In the genomic region with DNA sequence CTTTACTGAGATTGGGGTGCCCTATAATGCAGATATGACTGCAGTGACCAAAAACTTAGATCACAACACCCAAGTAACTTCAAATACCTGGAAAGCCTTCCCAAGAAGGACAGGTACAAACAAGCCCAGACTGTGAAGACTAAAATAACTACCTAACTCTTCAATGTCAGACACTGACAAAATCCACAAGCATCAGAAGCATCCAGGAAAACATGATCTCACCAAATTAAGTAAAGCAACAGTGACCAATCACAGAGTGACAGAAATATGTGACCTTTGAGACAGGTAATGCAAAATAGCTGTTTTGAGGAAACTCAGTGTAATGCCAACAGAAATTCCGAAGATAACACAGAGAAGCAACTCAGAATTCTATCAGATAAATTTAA, we compare ENCODE assay signal across 20 cellular contexts. TPM values are rescaled to one million over a fixed set of nuclear protein-coding genes. Genes with fewer than 3 reads are reported as not detected.
DNase-seq lines count a peak whose midpoint lies in the region; ATAC-seq, FAIRE-seq and TF ChIP-seq lines count a peak whose summit lies in the region.
"Had no signal": no experiment of that assay in that cellular context is flagged by ENCODE, and none has a peak within 500 bp of the region (broad histone marks: within the 10 kb centered on the region; RNA-seq: fewer than 3 reads in every experiment).

No MANE protein-coding gene starts in this region.

- no peak for ATAC-seq in GM23338
- ATAC-seq in HG03520 (IDR thresholded peaks at IDR 0.05; ENCODE audit: unreplicated experiment), result no peak
- ATAC-seq: HCT116 had no signal

- peak overlapping the region; percentile 96 for H2BK5ac ChIP-seq in trophoblast cell (ENCODE audit: low read depth, low read length, poor library complexity)

- no peak for FAIRE-seq in astrocyte (lab: Jason Lieb, UNC)
- FAIRE-seq: G401.6, GM12891, GM19239, H54 had no signal

- H3K4me1 ChIP-seq in GM23338 (ENCODE audit: insufficient read depth), result no peaks in the 10 kb centered on the region; the same call in 1 of the 2 replicates
- H3K4me1 ChIP-seq in astrocyte (ENCODE audit: insufficient read depth, low read length), result no peaks in the 10 kb centered on the region
- H3K4me1 ChIP-seq in trophoblast cell (ENCODE audit: control insufficient read depth in 1 of 2, insufficient read depth in 2 of 2, low read length in 2 of 2), result peaks cover 15 to 16% of the 10 kb centered on the region in 2 experiments
- H3K4me1 ChIP-seq: BE2C had no signal

- H3K27ac Mint-ChIP-seq in GM23338 (no peak overlapping the region), astrocyte (ENCODE audit: unreplicated experiment) (peak overlapping the region; percentile 51)
- H3K27ac Mint-ChIP-seq: CD4-positive, CD25-positive, alpha-beta regulatory T cell; CD8-positive, alpha-beta memory T cell had no signal

- no peaks in the 10 kb centered on the region for H3K9me2 ChIP-seq in GM23338 (ENCODE audit: insufficient read depth)

- H3K4me2 ChIP-seq in GM23338 (no peak overlapping the region), astrocyte (ENCODE audit: low read length) (no peak overlapping the region), trophoblast cell (ENCODE audit: low read length) (peak overlapping the region; percentile 39)

- H2BK120ac ChIP-seq in trophoblast cell (ENCODE audit: insufficient read depth, low read length, poor library complexity), result peak overlapping the region; percentile 83

- H2AK5ac ChIP-seq in trophoblast cell (ENCODE audit: low read length), result no peak overlapping the region

- H3K27ac ChIP-seq in GM23338 (ENCODE audit: low read depth) (no peak overlapping the region), astrocyte (ENCODE audit: low read depth, low read length) (no peak overlapping the region), epithelial cell of prostate (peak overlapping the region; percentile 52), trophoblast cell (ENCODE audit: low read depth, low read length) (peak overlapping the region; percentile 76)
- H3K27ac ChIP-seq: GM23248 had no signal

- H3K27me3 Mint-ChIP-seq in GM23338 (ENCODE audit: insufficient read depth, low read depth, poor library complexity), result peaks cover 4% of the 10 kb centered on the region
- H3K27me3 Mint-ChIP-seq in astrocyte (ENCODE audit: low read depth, unreplicated experiment), result no peaks in the 10 kb centered on the region

- no peak overlapping the region for H3K23ac ChIP-seq in trophoblast cell (ENCODE audit: low read length)

- no peaks in the 10 kb centered on the region for H3F3A ChIP-seq in GM23338 (replicated peaks; ENCODE audit: low read depth)

- H4K12ac ChIP-seq in trophoblast cell (ENCODE audit: low read depth, low read length), result peak overlapping the region; percentile 20

- H3K79me2 ChIP-seq in GM23338 (replicated peaks; ENCODE audit: insufficient read depth), result no peaks in the 10 kb centered on the region
- no peaks in the 10 kb centered on the region for H3K79me2 ChIP-seq in astrocyte (ENCODE audit: insufficient read depth, low read length)
- peaks cover 3% of the 10 kb centered on the region for H3K79me2 ChIP-seq in trophoblast cell (ENCODE audit: control insufficient read depth, insufficient read depth, low read length, poor library complexity)

- H3K27me3 ChIP-seq in GM23338 (ENCODE audit: insufficient read depth) (no peaks in the 10 kb centered on the region), astrocyte (ENCODE audit: insufficient read depth, low read length) (no peaks in the 10 kb centered on the region), trophoblast cell (ENCODE audit: insufficient read depth, low read length) (no peaks in the 10 kb centered on the region)
- H3K27me3 ChIP-seq: BE2C had no signal

- H2AFZ ChIP-seq in GM23338 (peak overlapping the region; percentile 32; the same call in 1 of the 2 replicates), astrocyte (ENCODE audit: low read depth, low read length) (no peak overlapping the region), trophoblast cell (ENCODE audit: insufficient read depth, low read length, poor library complexity) (no peak overlapping the region)
- H2AFZ ChIP-seq: GM23248 had no signal

- H3K4me3 ChIP-seq in GM23338 (no peak overlapping the region), astrocyte (ENCODE audit: insufficient read depth, low read depth, low read length) (no peak overlapping the region), trophoblast cell (ENCODE audit: low read depth, low read length) (no peak overlapping the region)
- H3K4me3 ChIP-seq: GM23248 had no signal

- no peak for TF ChIP-seq CTCF in GM23338 (conservative IDR thresholded peaks at IDR 0.05; ENCODE audit: low read depth in 2 of 2)
- TF ChIP-seq CTCF in astrocyte (IDR thresholded peaks at IDR 0.05; ENCODE audit: insufficient read depth, low read depth, low read length), result no peak

- no peak overlapping the region for H3K4ac ChIP-seq in trophoblast cell (ENCODE audit: low read depth, low read length)

- H4K20me1 ChIP-seq in GM23338 (replicated peaks; ENCODE audit: insufficient read depth) (no peaks in the 10 kb centered on the region), astrocyte (ENCODE audit: insufficient read depth, low read length) (no peaks in the 10 kb centered on the region)

- peak overlapping the region; percentile 78 for H4K91ac ChIP-seq in trophoblast cell (ENCODE audit: low read depth, low read length)

- H3K79me1 ChIP-seq in trophoblast cell (ENCODE audit: low read length), result peaks cover 21% of the 10 kb centered on the region

- H3K14ac ChIP-seq in trophoblast cell (ENCODE audit: low read length), result peak overlapping the region; percentile 71

- peak overlapping the region; percentile 58 for H4K8ac ChIP-seq in trophoblast cell (ENCODE audit: low read depth, low read length)

- H3K4me1 Mint-ChIP-seq in GM23338, result peaks cover 7% of the 10 kb centered on the region
- H3K4me1 Mint-ChIP-seq in astrocyte (ENCODE audit: low read depth, unreplicated experiment), result peaks cover 11% of the 10 kb centered on the region
- H3K4me1 Mint-ChIP-seq: CD4-positive, CD25-positive, alpha-beta regulatory T cell; CD8-positive, alpha-beta memory T cell had no signal

- H3K36me3 Mint-ChIP-seq in GM23338 (ENCODE audit: low read depth) (no peaks in the 10 kb centered on the region), astrocyte (ENCODE audit: low read depth, unreplicated experiment) (no peaks in the 10 kb centered on the region)
- H3K36me3 Mint-ChIP-seq: CD4-positive, CD25-positive, alpha-beta regulatory T cell; CD8-positive, alpha-beta memory T cell had no signal

- no peak overlapping the region for H3K4me3 Mint-ChIP-seq in GM23338
- H3K4me3 Mint-ChIP-seq in astrocyte (ENCODE audit: unreplicated experiment), result no peak overlapping the region
- H3K4me3 Mint-ChIP-seq: CD4-positive, CD25-positive, alpha-beta regulatory T cell; CD8-positive, alpha-beta memory T cell; HFFc6 had no signal

- peak overlapping the region; percentile 89 for H2BK12ac ChIP-seq in trophoblast cell (ENCODE audit: low read length)

- H3K9ac ChIP-seq in astrocyte (ENCODE audit: low read length) (no peak overlapping the region), trophoblast cell (ENCODE audit: low read length) (no peak overlapping the region)
- H3K9ac ChIP-seq: GM23248 had no signal

- H3K18ac ChIP-seq in trophoblast cell (ENCODE audit: low read length), result no peak overlapping the region

- H3K9me3 Mint-ChIP-seq in GM23338 (no peaks in the 10 kb centered on the region; the same call in 1 of the 3 replicates), astrocyte (ENCODE audit: unreplicated experiment) (no peaks in the 10 kb centered on the region)
- H3K9me3 Mint-ChIP-seq: HFFc6 had no signal

- DNase-seq in GM23338 (ENCODE audit: low spot score) (no peak), astrocyte (ENCODE audit: low read depth) (no peak), epithelial cell of prostate (ENCODE audit: low read depth, low spot score) (no peak), trophoblast cell (peak; percentile 50 to 92), dedifferentiated amniotic fluid mesenchymal stem cell (ENCODE audit: extremely low spot score) (no peak)
- DNase-seq in activated naive CD4-positive, alpha-beta T cell treated with Interleukin-2 at 50 U/mL for 16 hours, result no peak
- DNase-seq: BE2C; C1 segment of cervical spinal cord; CD4-positive, CD25-positive, alpha-beta regulatory T cell; CD8-positive, alpha-beta memory T cell; COR-L47; GM23248; HFFc6 had no signal

- no CpG with 5 or more reads among the region's 1 CpG for WGBS in trophoblast cell (ENCODE audit: extremely low coverage, insufficient coverage, insufficient read length)

- H3K36me3 ChIP-seq in GM23338 (ENCODE audit: insufficient read depth), result no peaks in the 10 kb centered on the region
- no peaks in the 10 kb centered on the region for H3K36me3 ChIP-seq in astrocyte (ENCODE audit: insufficient read depth, low read length)
- H3K36me3 ChIP-seq in trophoblast cell (ENCODE audit: control insufficient read depth in 1 of 2, insufficient read depth in 2 of 2, low read length in 2 of 2), result no peaks in the 10 kb centered on the region
- H3K36me3 ChIP-seq: BE2C had no signal

- H3K9me3 ChIP-seq in astrocyte (ENCODE audit: insufficient read depth, low read depth, low read length) (no peaks in the 10 kb centered on the region), trophoblast cell (ENCODE audit: insufficient read depth, low read depth, low read length) (no peaks in the 10 kb centered on the region)
- H3K9me3 ChIP-seq: BE2C had no signal

TF ChIP-seq in GM23338, 12 proteins besides CTCF, POLR2A, EP300 and RAD21 (continues in another document):
- no peak for TF ChIP-seq JUNB (IDR thresholded peaks at IDR 0.05; ENCODE audit: unreplicated experiment)

RNA-seq across cellular contexts. Expression of gene LIN28B, which starts 47.8 kb away (rescaled TPM):
- 96.4 and 99.2 TPM in 2 replicates for total RNA-seq in GM23338 (2014; rRNA removed; shearing (Covaris generic))
- polyA plus RNA-seq in GM23338 (2016; fragmentation: Nextera tagmentation; extraction: Ambion mirVana), result 28.9 and 35.3 TPM in 2 replicates
- 24.1 and 29.0 TPM in 2 replicates for total RNA-seq in astrocyte
- 34.6 and 34.8 TPM in 2 replicates for polyA plus RNA-seq in trophoblast cell (2013)
- total RNA-seq: A172; CD4-positive, CD25-positive, alpha-beta regulatory T cell; CD8-positive, alpha-beta memory T cell; GM23248; HFFc6 had no signal
- polyA plus RNA-seq: CD4-positive, CD25-positive, alpha-beta regulatory T cell; CD8-positive, alpha-beta memory T cell; GM23248 had no signal

RNA-seq across cellular contexts. Expression of gene HACE1, which starts 49.4 kb away (rescaled TPM):
- total RNA-seq in GM23338 (2014; rRNA removed; shearing (Covaris generic)), result 16.1 and 28.7 TPM in 2 replicates
- polyA plus RNA-seq in GM23338 (2016; fragmentation: Nextera tagmentation; extraction: Ambion mirVana), result 8.6 and 9.1 TPM in 2 replicates
- 13.7 and 13.8 TPM in 2 replicates for total RNA-seq in astrocyte
- polyA plus RNA-seq in trophoblast cell (2013), result 7.4 and 8.3 TPM in 2 replicates

Comparison
In these comparisons a context has a peak if more than half of its experiments do, and no peak if none do; other contexts are left out.
1. DNase-seq: peak in trophoblast cell (2 of 2); none in GM23338 (single experiment), astrocyte (single experiment), epithelial cell of prostate (single experiment), activated naive CD4-positive, alpha-beta T cell treated with Interleukin-2 at 50 U/mL for 16 hours (single experiment) and dedifferentiated amniotic fluid mesenchymal stem cell (single experiment).
2. H3K27ac ChIP-seq: peak in epithelial cell of prostate (single experiment) and trophoblast cell (single experiment); none in GM23338 (single experiment) and astrocyte (single experiment).